In genomic region chr22:31122532-31123291, GRCh38 we compare ENCODE assay signal across 8 cellular contexts. TPM values are rescaled to one million over a fixed set of nuclear protein-coding genes. Genes with fewer than 3 reads are reported as not detected.
DNase-seq lines count a peak whose midpoint lies in the region; FAIRE-seq and TF ChIP-seq lines count a peak whose summit lies in the region.

INPP5J (plus strand) TSS chr22:31122966; CDS start chr22:31123015, 49 bp downstream.

- WGBS in spleen, 5 donors, result 41 to 75% (median 57%) methylated on average over 8 to 10 of the region's 10 CpGs

- H3K27ac Mint-ChIP-seq in brain, result peak within 1 kb of the TSS; percentile 49 to 86 (median 77)

- peaks cover 5% of the 10 kb centered on the region for H3K27me3 Mint-ChIP-seq in brain

- peak within 1 kb of the TSS in 1 of 8 donors; percentile 22 for H3K4me3 ChIP-seq in spleen

- H3K36me3 Mint-ChIP-seq in brain, result no peaks in the 10 kb centered on the region

- intact Hi-C loops in spleen (cut with DNase I; ENCODE audit: low total_unique reads), result no loop called here

- no peak within 1 kb of the TSS for H3K27ac ChIP-seq in spleen

- peak within 1 kb of the TSS; percentile 79 to 88 (median 84) for H3K4me3 Mint-ChIP-seq in brain

- H3K36me3 ChIP-seq in spleen, result no peaks in the 10 kb centered on the region

- H3K9me3 Mint-ChIP-seq in brain, result no peaks in the 10 kb centered on the region

- H3K4me1 ChIP-seq in spleen, result peaks cover 0 to 20% (median 4%) of the 10 kb centered on the region in 6 donors

- no peaks in the 10 kb centered on the region for H3K9me3 ChIP-seq in spleen

- FAIRE-seq in GM12891 (lab: Jason Lieb, UNC) (no peak), GM12892 (lab: Jason Lieb, UNC) (no peak)

- TF ChIP-seq CTCF in brain (conservative IDR thresholded peaks at IDR 0.05), result no peak
- no peak for TF ChIP-seq CTCF in spleen (IDR thresholded peaks at IDR 0.05 in 8 of 11, conservative IDR thresholded peaks at IDR 0.05 in 3 of 11)

- peaks cover 0 to 12% (median 0%) of the 10 kb centered on the region in 7 donors for H3K27me3 ChIP-seq in spleen (replicated peaks in 1 of 7)

- TF ChIP-seq POLR2A in spleen (IDR thresholded peaks at IDR 0.05), result no peak
- TF ChIP-seq POLR2A in GM12891 (IDR thresholded peaks at IDR 0.05; ENCODE audit: low read depth, low read length), result no peak
- no peak for TF ChIP-seq POLR2A in GM12892 (IDR thresholded peaks at IDR 0.05; ENCODE audit: low read depth, low read length)

- peak; percentile 74 for DNase-seq in D341Med (ENCODE audit: low spot score)
- DNase-seq in NCI-H2107 (lab: John Stamatoyannopoulos, UW), result peak; percentile 16
- peak; percentile 57 for DNase-seq in iris pigment epithelial cell (ENCODE audit: low read depth)
- DNase-seq in spleen, result peak; percentile 51
- DNase-seq in stimulated activated CD4-positive, alpha-beta T cell treated with anti-CD3 and anti-CD28 coated beads, Interleukin-12 subunit alpha, Interleukin-12 subunit beta, amount 100 ng/mL, for 4 hours, result no peak
- no peak for DNase-seq in GM12891 (ENCODE audit: insufficient read length, low spot score)
- DNase-seq in GM12892 (ENCODE audit: insufficient read length), result no peak

- peaks cover 40% of the 10 kb centered on the region for H3K4me1 Mint-ChIP-seq in brain

TF ChIP-seq in GM12891, 5 proteins besides CTCF, POLR2A, EP300 and RAD21:
- no peak for TF ChIP-seq PAX5 (IDR thresholded peaks at IDR 0.05; ENCODE audit: insufficient read depth, low read length, severe bottlenecking)
- no peak for TF ChIP-seq TAF1 (IDR thresholded peaks at IDR 0.05; ENCODE audit: low read depth, low read length)
- TF ChIP-seq POU2F2 (IDR thresholded peaks at IDR 0.05; ENCODE audit: low read depth, low read length), result no peak
- no peak for TF ChIP-seq POLR2AphosphoS5 (IDR thresholded peaks at IDR 0.05; ENCODE audit: low read depth, low read length)
- TF ChIP-seq SPI1 (IDR thresholded peaks at IDR 0.05; ENCODE audit: low read depth, low read length), result no peak

RNA-seq across cellular contexts. Expression of gene INPP5J, which starts in this region (rescaled TPM):
- polyA plus RNA-seq in brain (ENCODE audit: insufficient read depth, low read depth, low replicate concordance) (5.6 TPM), spleen (under 1 TPM; 0.14 to 0.51 (median 0.33) TPM)
- total RNA-seq in spleen, result under 1 TPM in 5 of 7 donors, not detected in 2; 0.23 to 0.87 (median 0.60) TPM
- polyA plus RNA-seq in GM12891 (2012; ENCODE audit: low read depth, missing spikeins), result 0.04 TPM
- not detected for polyA plus RNA-seq in GM12892 (2012; ENCODE audit: missing spikeins)

Comparison
In these comparisons a context has a peak if more than half of its experiments do, and no peak if none do; other contexts are left out.
1. Peak in DNase-seq in spleen; RNA of the gene not detected or under 1 TPM.
2. DNase-seq: peak in D341Med (single experiment), NCI-H2107 (single experiment) and iris pigment epithelial cell (single experiment); none in stimulated activated CD4-positive, alpha-beta T cell treated with anti-CD3 and anti-CD28 coated beads, Interleukin-12 subunit alpha, Interleukin-12 subunit beta, amount 100 ng/mL, for 4 hours (single experiment), GM12891 (single experiment) and GM12892 (single experiment).